ENCODE assay signal across 12 cellular contexts in the genomic region with DNA sequence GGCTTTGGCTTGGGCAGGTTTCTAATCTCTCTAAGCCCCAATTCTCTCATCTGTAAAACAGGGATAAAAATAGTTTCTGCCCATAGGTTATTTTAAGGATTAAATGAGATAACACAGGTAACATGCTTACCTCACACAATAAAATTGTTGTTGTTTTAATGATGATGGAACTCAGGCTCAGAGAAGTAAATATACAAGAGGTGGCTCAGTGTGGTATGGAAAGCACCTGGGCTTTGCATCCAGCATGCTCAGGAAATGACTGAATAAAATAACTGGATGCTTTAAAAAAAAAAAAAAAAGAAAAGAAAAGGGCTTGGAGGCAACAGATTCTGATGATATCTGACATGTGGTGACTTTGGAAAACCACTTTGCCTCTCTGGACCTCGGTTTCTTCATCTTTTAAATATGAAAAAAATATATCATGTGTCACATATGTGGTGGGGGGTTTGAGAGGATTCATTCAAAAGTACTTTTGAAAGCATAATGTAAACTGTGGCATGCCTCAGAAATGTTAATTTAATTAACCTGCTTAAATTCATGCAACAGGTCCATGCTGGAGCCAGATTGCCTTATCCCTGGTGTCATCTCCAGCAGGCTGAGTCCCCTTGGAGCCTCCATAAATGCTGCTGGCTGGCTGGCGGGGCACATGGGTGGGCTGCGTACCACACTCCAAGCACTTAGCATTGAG.
"Had no signal": no experiment of that assay in that cellular context is flagged by ENCODE, and none has a peak within 500 bp of the region (broad histone marks: within the 10 kb centered on the region; RNA-seq: fewer than 3 reads in every experiment).

No MANE protein-coding gene starts in this region.

- H3K36me3 ChIP-seq: cardiac muscle cell, gastrocnemius medialis, left lung, vagina, WERI-Rb-1 had no signal

- ATAC-seq: activated CD8-positive, alpha-beta T cell treated with anti-CD3 and anti-CD28 coated beads for 36 hours; activated naive CD8-positive, alpha-beta T cell treated with anti-CD3 and anti-CD28 coated beads, Interleukin-2, amount 50 U/mL, for 24 hours; gastrocnemius medialis; left lung had no signal

- H3K4me3 ChIP-seq: cardiac muscle cell, gastrocnemius medialis, left lung, vagina had no signal

- H3K27me3 ChIP-seq: cardiac muscle cell, gastrocnemius medialis, left lung, vagina had no signal

- H3K9me3 ChIP-seq: vagina had no signal

- H3K27ac ChIP-seq: cardiac muscle cell, gastrocnemius medialis, left lung, vagina, WERI-Rb-1 had no signal

- DNase-seq: activated CD4-positive, alpha-beta T cell treated with anti-CD3 and anti-CD28 coated beads for 4 hours; activated CD8-positive, alpha-beta memory T cell treated with anti-CD3 and anti-CD28 coated beads, Interleukin-2, amount 50 U/mL, for 4 hours; activated CD8-positive, alpha-beta T cell treated with anti-CD3 and anti-CD28 coated beads for 36 hours; activated naive CD4-positive, alpha-beta T cell; activated naive CD8-positive, alpha-beta T cell treated with anti-CD3 and anti-CD28 coated beads, Interleukin-2, amount 50 U/mL, for 24 hours; gastrocnemius medialis; left lung; nephron progenitor cell; stimulated activated CD4-positive, alpha-beta T cell treated with anti-CD3 and anti-CD28 coated beads, Interleukin-2, amount 100 ng/mL, for 48 hours; WERI-Rb-1 had no signal
